ENCODE assay signal across 30 cellular contexts in the genomic region with DNA sequence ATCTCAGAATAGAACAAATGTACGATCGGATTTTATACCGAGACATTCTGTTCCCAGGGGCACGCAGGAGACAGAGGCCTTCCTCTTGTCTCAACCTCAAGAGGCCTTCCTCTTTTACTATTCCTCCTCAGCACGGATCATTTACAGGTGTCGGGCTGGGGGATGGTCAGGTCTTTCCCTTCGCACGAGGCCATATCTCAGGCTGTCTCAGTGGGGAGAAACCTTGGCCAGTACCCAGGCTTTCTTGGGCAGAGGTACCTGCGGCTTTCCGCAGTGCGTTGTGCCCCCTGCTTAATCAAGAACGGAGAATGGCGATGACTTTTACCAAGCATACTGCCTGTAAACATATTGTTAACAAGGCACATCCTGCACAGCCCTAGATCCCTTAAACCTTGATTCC. TPM values are rescaled to one million over a fixed set of nuclear protein-coding genes. Genes with fewer than 3 reads are reported as not detected.
"Had no signal": no experiment of that assay in that cellular context is flagged by ENCODE, and none has a peak within 500 bp of the region (broad histone marks: within the 10 kb centered on the region; RNA-seq: fewer than 3 reads in every experiment).

No MANE protein-coding gene starts in this region.

- H3K36me3 ChIP-seq: neutrophil, right lobe of liver, sigmoid colon, suprapubic skin, thoracic aorta, thyroid gland, tibial nerve, upper lobe of left lung, vagina had no signal

- H3K27ac Mint-ChIP-seq: naive B cell; naive thymus-derived CD8-positive, alpha-beta T cell; nephron; stimulated activated effector memory CD8-positive, alpha-beta T cell treated with anti-CD3 and anti-CD28 coated beads, Interleukin-12 subunit alpha, Interleukin-12 subunit beta, amount 100 ng/mL, for 72 hours; stimulated activated naive B cell treated with anti-CD40 and anti-IgM and Interleukin-4, amounts not matched to agents 10 μg/mL and 1 μg/mL and 100 μg/mL, for 72 hours; stimulated activated naive CD8-positive, alpha-beta T cell treated with anti-CD3 and anti-CD28 coated beads, Interleukin-15, amount 100 ng/mL, for 72 hours had no signal

- DNase-seq: naive B cell; naive thymus-derived CD8-positive, alpha-beta T cell; nucleus accumbens; posterior cingulate gyrus; psoas muscle; right cardiac atrium; right lobe of liver; sigmoid colon; small intestine; stimulated activated CD4-positive, alpha-beta T cell treated with anti-CD3 and anti-CD28 coated beads, Interleukin-15, amount 100 ng/mL, for 24 hours; stimulated activated CD4-positive, alpha-beta T cell treated with anti-CD3 and anti-CD28 coated beads, Interleukin-2, amount 100 ng/mL, for 24 hours; stimulated activated CD4-positive, alpha-beta T cell treated with anti-CD3 and anti-CD28 coated beads, Interleukin-2, amount 100 ng/mL, for 48 hours; stimulated activated CD4-positive, alpha-beta T cell treated with anti-CD3 and anti-CD28 coated beads, Interleukin-4, amount 100 ng/mL, for 24 hours; stimulated activated naive B cell treated with anti-CD40 and anti-IgM and Interleukin-4, amounts not matched to agents 10 μg/mL and 1 μg/mL and 100 μg/mL, for 72 hours; stimulated activated naive CD4-positive, alpha-beta T cell treated with Interleukin-2 at 50 U/mL for 16 hours; stimulated activated naive CD8-positive, alpha-beta T cell treated with anti-CD3 and anti-CD28 coated beads, Interleukin-15, amount 100 ng/mL, for 72 hours; substantia nigra; thyroid gland; trophoblast cell; upper lobe of left lung had no signal

- H3K9ac ChIP-seq: parathyroid adenoma had no signal

- H3K4me3 Mint-ChIP-seq: naive B cell; naive thymus-derived CD8-positive, alpha-beta T cell; nephron; neural crest cell; stimulated activated effector memory CD8-positive, alpha-beta T cell treated with anti-CD3 and anti-CD28 coated beads, Interleukin-12 subunit alpha, Interleukin-12 subunit beta, amount 100 ng/mL, for 72 hours; stimulated activated naive B cell treated with anti-CD40 and anti-IgM and Interleukin-4, amounts not matched to agents 10 μg/mL and 1 μg/mL and 100 μg/mL, for 72 hours; stimulated activated naive CD8-positive, alpha-beta T cell treated with anti-CD3 and anti-CD28 coated beads, Interleukin-15, amount 100 ng/mL, for 72 hours had no signal

- H3K4me1 Mint-ChIP-seq: naive B cell; naive thymus-derived CD8-positive, alpha-beta T cell; nephron; neural crest cell; stimulated activated effector memory CD8-positive, alpha-beta T cell treated with anti-CD3 and anti-CD28 coated beads, Interleukin-12 subunit alpha, Interleukin-12 subunit beta, amount 100 ng/mL, for 72 hours; stimulated activated naive B cell treated with anti-CD40 and anti-IgM and Interleukin-4, amounts not matched to agents 10 μg/mL and 1 μg/mL and 100 μg/mL, for 72 hours; stimulated activated naive CD8-positive, alpha-beta T cell treated with anti-CD3 and anti-CD28 coated beads, Interleukin-15, amount 100 ng/mL, for 72 hours had no signal

- H3K9me3 ChIP-seq: neutrophil, psoas muscle, right lobe of liver, thoracic aorta, thyroid gland, vagina had no signal

- H3K36me3 Mint-ChIP-seq: naive B cell; stimulated activated effector memory CD8-positive, alpha-beta T cell treated with anti-CD3 and anti-CD28 coated beads, Interleukin-12 subunit alpha, Interleukin-12 subunit beta, amount 100 ng/mL, for 72 hours; stimulated activated naive B cell treated with anti-CD40 and anti-IgM and Interleukin-4, amounts not matched to agents 10 μg/mL and 1 μg/mL and 100 μg/mL, for 72 hours had no signal

- H3K4me3 ChIP-seq: psoas muscle, right lobe of liver, sigmoid colon, suprapubic skin, thoracic aorta, thyroid gland, tibial nerve, upper lobe of left lung, vagina had no signal

- H3K27ac ChIP-seq: neutrophil, parathyroid adenoma, psoas muscle, right lobe of liver, sigmoid colon, suprapubic skin, thoracic aorta, thyroid gland, tibial nerve, upper lobe of left lung, vagina had no signal

- H3K4me1 ChIP-seq: parathyroid adenoma, psoas muscle, right lobe of liver, sigmoid colon, suprapubic skin, thyroid gland, tibial nerve, upper lobe of left lung, vagina had no signal

- H3K27me3 ChIP-seq: neutrophil, right lobe of liver, sigmoid colon, suprapubic skin, thyroid gland, tibial nerve, upper lobe of left lung, vagina had no signal

- ATAC-seq: naive thymus-derived CD8-positive, alpha-beta T cell; psoas muscle; right cardiac atrium; right lobe of liver; stimulated activated effector memory CD8-positive, alpha-beta T cell treated with anti-CD3 and anti-CD28 coated beads, Interleukin-12 subunit alpha, Interleukin-12 subunit beta, amount 100 ng/mL, for 72 hours; stimulated activated naive B cell treated with anti-CD40 and anti-IgM and Interleukin-4, amounts not matched to agents 10 μg/mL and 1 μg/mL and 100 μg/mL, for 72 hours; stimulated activated naive CD8-positive, alpha-beta T cell treated with anti-CD3 and anti-CD28 coated beads, Interleukin-15, amount 100 ng/mL, for 72 hours had no signal

RNA-seq across cellular contexts. Expression of gene FANK1, which starts 44.2 kb away (rescaled TPM):
- total RNA-seq: skeletal muscle tissue, thoracic aorta had no signal
- polyA plus RNA-seq: naive thymus-derived CD8-positive, alpha-beta T cell had no signal
